ENCODE assay signal across 10 cellular contexts in genomic region chr19:3952755-3953276, GRCh38. TPM values are rescaled to one million over a fixed set of nuclear protein-coding genes. Genes with fewer than 3 reads are reported as not detected.
A peak's percentile ranks its signal among the peaks of the same experiment; 100 is the strongest.
DNase-seq lines count a peak whose midpoint lies in the region; ATAC-seq and TF ChIP-seq lines count a peak whose summit lies in the region.
"Not testable (repeated sequence)": the region's sequence is repeated elsewhere in the genome, so short reads cannot be mapped to it uniquely, and the experiment has no call there.
"Had no signal": no experiment of that assay in that cellular context is flagged by ENCODE, and none has a peak within 500 bp of the region (broad histone marks: within the 10 kb centered on the region; RNA-seq: fewer than 3 reads in every experiment).

No MANE protein-coding gene starts in this region.

- not testable (repeated sequence) for TF ChIP-seq POLR2A in adrenal gland (IDR thresholded peaks at IDR 0.05); esophagus muscularis mucosa (IDR thresholded peaks at IDR 0.05; ENCODE audit: low read depth); sigmoid colon (IDR thresholded peaks at IDR 0.05); transverse colon (IDR thresholded peaks at IDR 0.05)

- not testable (repeated sequence) for TF ChIP-seq CTCF in Caco-2 (IDR thresholded peaks at IDR 0.05; ENCODE audit: insufficient read depth in 1 of 2, low read depth in 1 of 2, low read length in 1 of 2, severe bottlenecking in 1 of 2, unreplicated experiment in 1 of 2); adrenal gland (IDR thresholded peaks at IDR 0.05); esophagus muscularis mucosa (IDR thresholded peaks at IDR 0.05); right atrium auricular region (IDR thresholded peaks at IDR 0.05); natural killer cell (IDR thresholded peaks at IDR 0.05); sigmoid colon (IDR thresholded peaks at IDR 0.05); transverse colon (IDR thresholded peaks at IDR 0.05)

- CTCF ChIA-PET in Caco-2 (lab: Charles Lee) = interaction anchor here (0.6 to 0.7 kb wide), 3 partner anchors 35 to 495 kb away, joined by 4 to 5 read pairs (median 4); no protein-coding TSS in a partner anchor

- not testable (repeated sequence) for H3K4me3 Mint-ChIP-seq in Caco-2 (ENCODE audit: unreplicated experiment)
- H3K4me3 Mint-ChIP-seq in natural killer cell = peak overlapping the region; percentile 58

- not testable (repeated sequence) for H3K27me3 Mint-ChIP-seq in Caco-2 (ENCODE audit: insufficient read depth, unreplicated experiment); natural killer cell (ENCODE audit: low read depth in 2 of 2)

- H3K9me3 ChIP-seq in Caco-2; SJCRH30 (replicated peaks); adrenal gland (replicated peaks in 1 of 3); esophagus muscularis mucosa; right atrium auricular region; sigmoid colon; transverse colon: not testable (repeated sequence)

- H3K27ac ChIP-seq in SJCRH30 (peak overlapping the region; percentile 36; the same call in 1 of the 2 replicates), adrenal gland (peak overlapping the region in 3 of 5 donors; percentile 13 to 64 (median 49)), esophagus muscularis mucosa (replicated peaks in 1 of 4) (peak overlapping the region; percentile 88 to 91 (median 88)), right atrium auricular region (peak overlapping the region; percentile 88 to 98), sigmoid colon (peak overlapping the region; percentile 83 to 89 (median 86)), transverse colon (peak overlapping the region in 3 of 4 donors; percentile 56 to 83 (median 77))

- not testable (repeated sequence) for DNase-seq in Caco-2; SJCRH30; adrenal gland; esophagus muscularis mucosa (ENCODE audit: extremely low spot score); right atrium auricular region (ENCODE audit: low spot score); natural killer cell; sigmoid colon; transverse colon

- WGBS in adrenal gland, 4 donors = 65 to 74% (median 68%) methylated on average over 9 of the region's 9 CpGs
- WGBS in esophagus muscularis mucosa = 79% methylated on average over 9 of the region's 9 CpGs
- WGBS in sigmoid colon, 2 donors = 76 to 87% methylated on average over 9 of the region's 9 CpGs
- 74 to 83% methylated on average over 6 to 9 of the region's 9 CpGs for WGBS in transverse colon (ENCODE audit: low coverage in 1 of 2), 2 donors

- not testable (repeated sequence) for H3K27me3 ChIP-seq in Caco-2 (replicated peaks; ENCODE audit: control insufficient read depth, insufficient read depth, low read length); SJCRH30; adrenal gland; esophagus muscularis mucosa; right atrium auricular region; sigmoid colon; transverse colon

- not testable (repeated sequence) for ATAC-seq in natural killer cell

- H3K36me3 ChIP-seq in Caco-2 (ENCODE audit: control insufficient read depth, insufficient read depth, low read length); adrenal gland (replicated peaks in 1 of 2); transverse colon: not testable (repeated sequence)
- H3K36me3 ChIP-seq in SJCRH30 = peaks cover 11% of the 10 kb centered on the region
- peaks cover 2 to 26% (median 21%) of the 10 kb centered on the region in 4 donors for H3K36me3 ChIP-seq in esophagus muscularis mucosa
- H3K36me3 ChIP-seq in right atrium auricular region = peaks cover 20% of the 10 kb centered on the region
- peaks cover 0 to 30% (median 13%) of the 10 kb centered on the region in 4 donors for H3K36me3 ChIP-seq in sigmoid colon

- POLR2A ChIA-PET in Caco-2 (lab: Charles Lee) = interaction anchor here (1.0 to 1.4 kb wide), 2 partner anchors 16 to 190 kb away, joined by 3 to 4 read pairs; no protein-coding TSS in a partner anchor

- peaks cover 24% of the 10 kb centered on the region for H3K36me3 Mint-ChIP-seq in Caco-2 (ENCODE audit: insufficient read depth, unreplicated experiment)
- H3K36me3 Mint-ChIP-seq in natural killer cell = not testable (repeated sequence)

- not testable (repeated sequence) for H3K9me3 Mint-ChIP-seq in Caco-2 (ENCODE audit: unreplicated experiment); natural killer cell

- not testable (repeated sequence) for TF ChIP-seq EP300 in esophagus muscularis mucosa (IDR thresholded peaks at IDR 0.05); sigmoid colon (IDR thresholded peaks at IDR 0.05); transverse colon (IDR thresholded peaks at IDR 0.05; ENCODE audit: low read depth)

- H3K4me3 ChIP-seq in Caco-2 (ENCODE audit: low read depth, low read length); SJCRH30; adrenal gland; esophagus muscularis mucosa; right atrium auricular region; sigmoid colon; transverse colon: not testable (repeated sequence)

- intact Hi-C loops in Caco-2 (cut with micrococcal nuclease; ENCODE audit: unreplicated experiment); adrenal gland (cut with DNase I); esophagus muscularis mucosa (cut with DNase I); sigmoid colon (cut with DNase I); transverse colon (cut with DNase I; ENCODE audit: low total_unique reads): not testable (repeated sequence)
- intact Hi-C loops in natural killer cell (cut with micrococcal nuclease) = loop anchor here (10.0 kb wide), 1 partner anchor 1652 kb away; no protein-coding TSS in a partner anchor

- H3K27ac Mint-ChIP-seq in Caco-2 (ENCODE audit: unreplicated experiment) = peak overlapping the region; percentile 11
- peak overlapping the region; percentile 65 to 88 for H3K27ac Mint-ChIP-seq in natural killer cell

- in situ Hi-C loops in transverse colon (cut with MboI; ENCODE audit: low pct_ligation_motif_present in 1 of 4, low pct_unique_long_range_greater_than_20kb in 1 of 4, low sequenced_read_pairs in 3 of 4) = not testable (repeated sequence)

- not testable (repeated sequence) for BruUV-seq in Caco-2 (replicated peaks; lab: Mats Ljungman, UMichigan)

- H3K4me1 Mint-ChIP-seq in Caco-2 (ENCODE audit: low read depth, unreplicated experiment) (peaks cover 11% of the 10 kb centered on the region), natural killer cell (peaks cover 13 to 15% of the 10 kb centered on the region in 2 donors)

- not testable (repeated sequence) for H3K4me1 ChIP-seq in Caco-2
- H3K4me1 ChIP-seq in SJCRH30 (peaks cover 16% of the 10 kb centered on the region; the same call in 1 of the 2 replicates), adrenal gland (replicated peaks in 1 of 2) (peaks cover 19 to 24% of the 10 kb centered on the region in 2 donors), esophagus muscularis mucosa (peaks cover 28 to 75% (median 60%) of the 10 kb centered on the region in 4 donors), right atrium auricular region (peaks cover 0 to 42% of the 10 kb centered on the region in 2 donors), sigmoid colon (peaks cover 0 to 49% (median 47%) of the 10 kb centered on the region in 4 donors), transverse colon (peaks cover 4 to 22% (median 16%) of the 10 kb centered on the region in 4 donors)

RNA-seq across cellular contexts. Expression of gene DAPK3, which starts 18.1 kb away (rescaled TPM):
- total RNA-seq in Caco-2 (2022) = 58.6 and 66.4 TPM in 2 replicates
- 39.1 and 41.9 TPM in 2 replicates for total RNA-seq in SJCRH30 (2014; rRNA removed; shearing (Covaris generic))
- 10 to 100 TPM; 27.2 to 83.2 (median 43.3) TPM for total RNA-seq in adrenal gland
- 10 to 100 TPM; 17.6 to 79.0 (median 44.0) TPM for polyA plus RNA-seq in adrenal gland
- 100 to 1,000 TPM; 140 to 226 (median 212) TPM for total RNA-seq in esophagus muscularis mucosa
- 100 to 1,000 TPM in 1 of 2 donors, 10 to 100 TPM in 1; 46.2 to 202 TPM for total RNA-seq in right atrium auricular region
- total RNA-seq in natural killer cell = 10 to 100 TPM; 54.3 to 66.4 (median 58.1) TPM
- total RNA-seq in sigmoid colon = 100 to 1,000 TPM in 3 of 4 donors, 10 to 100 TPM in 1; 91.3 to 167 (median 125) TPM
- 10 to 100 TPM; 38.4 to 66.8 (median 52.9) TPM for polyA plus RNA-seq in sigmoid colon
- total RNA-seq in transverse colon = 10 to 100 TPM; 54.6 to 89.0 (median 82.3) TPM

RNA-seq across cellular contexts. Expression of gene NMRK2, which starts 19.9 kb away (rescaled TPM):
- not detected in 2 replicates for total RNA-seq in Caco-2 (2022)
- total RNA-seq in SJCRH30 (2014; rRNA removed; shearing (Covaris generic)) = 0.79 and 1.1 TPM in 2 replicates
- 1 to 10 TPM in 3 of 8 donors, under 1 TPM in 1, not detected in 4; 0.36 to 3.8 (median 1.8) TPM for total RNA-seq in adrenal gland
- polyA plus RNA-seq in adrenal gland = 1 to 10 TPM; 1.3 to 2.3 (median 1.8) TPM
- 1 to 10 TPM in 1 of 4 donors, under 1 TPM in 2, not detected in 1; 0.39 to 2.1 (median 0.69) TPM for total RNA-seq in esophagus muscularis mucosa
- 1,000 to 10,000 TPM; 1,342 to 2,195 TPM for total RNA-seq in right atrium auricular region
- total RNA-seq in natural killer cell = not detected
- under 1 TPM in 1 of 4 donors, not detected in 3; 0.71 TPM for total RNA-seq in sigmoid colon
- 1 to 10 TPM in 1 of 3 donors, under 1 TPM in 2; 0.19 to 2.4 (median 0.69) TPM for polyA plus RNA-seq in sigmoid colon
- total RNA-seq in transverse colon = under 1 TPM in 1 of 4 donors, not detected in 3; 0.41 TPM
- total RNA-seq: GM23248, PC-9 had no signal
- polyA plus RNA-seq: GM23248 had no signal

RNA-seq across cellular contexts. Expression of gene EEF2, which starts 32.4 kb away (rescaled TPM):
- 2,154 and 2,157 TPM in 2 replicates for total RNA-seq in Caco-2 (2022)
- total RNA-seq in SJCRH30 (2014; rRNA removed; shearing (Covaris generic)) = 1,658 and 1,674 TPM in 2 replicates
- 1,000 to 10,000 TPM; 1,603 to 3,482 (median 2,345) TPM for total RNA-seq in adrenal gland
- polyA plus RNA-seq in adrenal gland = 1,000 to 10,000 TPM in 2 of 3 donors, 100 to 1,000 TPM in 1; 752 to 2,793 (median 1,120) TPM
- total RNA-seq in esophagus muscularis mucosa = 1,000 to 10,000 TPM; 2,280 to 3,286 (median 2,635) TPM
- 1,000 to 10,000 TPM; 1,205 to 1,737 TPM for total RNA-seq in right atrium auricular region
- 1,000 to 10,000 TPM; 1,302 to 1,442 (median 1,437) TPM for total RNA-seq in natural killer cell
- total RNA-seq in sigmoid colon = 1,000 to 10,000 TPM; 1,842 to 2,448 (median 2,055) TPM
- 1,000 to 10,000 TPM in 2 of 3 donors, 100 to 1,000 TPM in 1; 906 to 1,654 (median 1,225) TPM for polyA plus RNA-seq in sigmoid colon
- 1,000 to 10,000 TPM; 1,013 to 1,686 (median 1,532) TPM for total RNA-seq in transverse colon

RNA-seq across cellular contexts. Expression of gene PIAS4, which starts 54.7 kb away (rescaled TPM):
- total RNA-seq in Caco-2 (2022) (43.3 and 45.7 TPM in 2 replicates), adrenal gland (10 to 100 TPM; 16.6 to 40.7 (median 28.6) TPM), esophagus muscularis mucosa (10 to 100 TPM; 16.6 to 34.1 (median 24.8) TPM), right atrium auricular region (10 to 100 TPM; 10.9 to 11.4 TPM), natural killer cell (10 to 100 TPM; 25.4 to 39.4 (median 26.8) TPM), sigmoid colon (10 to 100 TPM; 16.5 to 29.9 (median 19.3) TPM), transverse colon (100 to 1,000 TPM in 1 of 4 donors, 10 to 100 TPM in 3; 15.5 to 110 (median 23.0) TPM)
- 32.8 and 35.1 TPM in 2 replicates for total RNA-seq in SJCRH30 (2014; rRNA removed; shearing (Covaris generic))
- polyA plus RNA-seq in adrenal gland (10 to 100 TPM; 13.7 to 22.3 (median 21.2) TPM), sigmoid colon (10 to 100 TPM in 2 of 3 donors, 1 to 10 TPM in 1; 7.2 to 21.8 (median 15.0) TPM)

Comparison
In these comparisons a context has a peak if more than half of its experiments do, and no peak if none do; other contexts are left out.
1. H3K27ac ChIP-seq: peak in every context shown above with its lines; median percentile 93 in right atrium auricular region; 88 in esophagus muscularis mucosa; 86 in sigmoid colon; 77 in transverse colon; 49 in adrenal gland; 36 in SJCRH30.
2. RNA of gene NMRK2, which starts 19.9 kb away (total RNA-seq): 1,342 to 2,195 TPM in right atrium auricular region; 0.79 to 1.1 TPM in SJCRH30, 0.39 to 2.1 TPM in esophagus muscularis mucosa, 0.36 to 3.8 TPM in adrenal gland, 0.41 TPM in transverse colon, not detected in Caco-2, 0.71 TPM in sigmoid colon and not detected in natural killer cell; every median in the first group is over 100 times any median in the second.